In genomic region chr9:115404311-115404710, GRCh38 we compare ENCODE assay signal across 27 cellular contexts.
"Had no signal": no experiment of that assay in that cellular context is flagged by ENCODE, and none has a peak within 500 bp of the region (broad histone marks: within the 10 kb centered on the region; RNA-seq: fewer than 3 reads in every experiment).

No MANE protein-coding gene starts in this region.

- H3K9me3 Mint-ChIP-seq: memory B cell had no signal

- H3K36me3 ChIP-seq: heart right ventricle, left ventricle myocardium inferior, right atrium auricular region, right lobe of liver, transverse colon, upper lobe of left lung, vagina had no signal

- H3K4me3 Mint-ChIP-seq: memory B cell; mesothelial cell of epicardium; naive B cell; natural killer cell; neural crest cell; stimulated activated memory B cell treated with anti-CD40 and anti-IgM and Interleukin-4, amounts not matched to agents 10 μg/mL and 1 μg/mL and 100 μg/mL, for 72 hours; stimulated activated naive CD8-positive, alpha-beta T cell treated with anti-CD3 and anti-CD28 coated beads, Interleukin-15, amount 100 ng/mL, for 72 hours had no signal

- H3K9ac ChIP-seq: parathyroid adenoma had no signal

- H3K9me3 ChIP-seq: left ventricle myocardium inferior, psoas muscle, right atrium auricular region, right lobe of liver, transverse colon, upper lobe of left lung, vagina had no signal

- H3K79me2 ChIP-seq: hepatocyte, parathyroid adenoma had no signal

- H3K27me3 ChIP-seq: heart right ventricle, hepatocyte, right atrium auricular region, right lobe of liver, transverse colon, upper lobe of left lung, vagina had no signal

- H3K27ac ChIP-seq: heart right ventricle, hepatocyte, left ventricle myocardium inferior, parathyroid adenoma, psoas muscle, right atrium auricular region, right lobe of liver, transverse colon, upper lobe of left lung, vagina had no signal

- H3K4me1 Mint-ChIP-seq: memory B cell; naive B cell; natural killer cell; stimulated activated memory B cell treated with anti-CD40 and anti-IgM and Interleukin-4, amounts not matched to agents 10 μg/mL and 1 μg/mL and 100 μg/mL, for 72 hours; stimulated activated naive CD8-positive, alpha-beta T cell treated with anti-CD3 and anti-CD28 coated beads, Interleukin-15, amount 100 ng/mL, for 72 hours had no signal

- H3K36me3 Mint-ChIP-seq: memory B cell; mesothelial cell of epicardium; naive B cell; natural killer cell; stimulated activated memory B cell treated with anti-CD40 and anti-IgM and Interleukin-4, amounts not matched to agents 10 μg/mL and 1 μg/mL and 100 μg/mL, for 72 hours had no signal

- H3K4me1 ChIP-seq: heart right ventricle, left ventricle myocardium inferior, parathyroid adenoma, psoas muscle, right atrium auricular region, right lobe of liver, transverse colon, upper lobe of left lung, vagina had no signal

- H2AFZ ChIP-seq: hepatocyte, parathyroid adenoma had no signal

- ATAC-seq: heart right ventricle; natural killer cell; psoas muscle; right lobe of liver; stimulated activated memory B cell treated with anti-CD40 and anti-IgM and Interleukin-4, amounts not matched to agents 10 μg/mL and 1 μg/mL and 100 μg/mL, for 72 hours; stimulated activated naive CD8-positive, alpha-beta T cell treated with anti-CD3 and anti-CD28 coated beads, Interleukin-15, amount 100 ng/mL, for 72 hours had no signal

- H3K4me2 ChIP-seq: hepatocyte, smooth muscle cell had no signal

- H3K4me3 ChIP-seq: heart right ventricle, hepatocyte, left ventricle myocardium inferior, lung, psoas muscle, right atrium auricular region, right lobe of liver, smooth muscle cell, transverse colon, upper lobe of left lung, vagina had no signal

- H3K27ac Mint-ChIP-seq: memory B cell; mesothelial cell of epicardium; naive B cell; natural killer cell; stimulated activated memory B cell treated with anti-CD40 and anti-IgM and Interleukin-4, amounts not matched to agents 10 μg/mL and 1 μg/mL and 100 μg/mL, for 72 hours; stimulated activated naive CD8-positive, alpha-beta T cell treated with anti-CD3 and anti-CD28 coated beads, Interleukin-15, amount 100 ng/mL, for 72 hours had no signal

- DNase-seq: heart right ventricle; islet precursor cell; left ventricle myocardium inferior; naive B cell; natural killer cell; nucleus accumbens; psoas muscle; right lobe of liver; stimulated activated CD4-positive, alpha-beta T cell treated with anti-CD3 and anti-CD28 coated beads, Interleukin-1b, Interleukin-23, amount 100 ng/mL, for 48 hours; stimulated activated CD4-positive, alpha-beta T cell treated with anti-CD3 and anti-CD28 coated beads, Interleukin-2, amount 100 ng/mL, for 48 hours; stimulated activated CD4-positive, alpha-beta T cell treated with anti-CD3 and anti-CD28 coated beads, Interleukin-4, amount 100 ng/mL, for 4 hours; stimulated activated CD8-positive, alpha-beta memory T cell treated with anti-CD3 and anti-CD28 coated beads, Interleukin-4, amount 100 ng/mL, for 48 hours; stimulated activated naive CD4-positive, alpha-beta T cell treated with Interleukin-2 at 50 U/mL for 16 hours; stimulated activated naive CD8-positive, alpha-beta T cell treated with anti-CD3 and anti-CD28 coated beads, Interleukin-15, amount 100 ng/mL, for 72 hours; substantia nigra; transverse colon; upper lobe of left lung had no signal
